ENCODE assay signal across 24 cellular contexts in genomic region chr6:139666284-139666683, GRCh38.
"Had no signal": no experiment of that assay in that cellular context is flagged by ENCODE, and none has a peak within 500 bp of the region (broad histone marks: within the 10 kb centered on the region; RNA-seq: fewer than 3 reads in every experiment).

No MANE protein-coding gene starts in this region.

- H3K27ac ChIP-seq: stomach, suprapubic skin, testis, thoracic aorta, thyroid gland, tibial artery, tibial nerve, transverse colon, upper lobe of left lung, upper lobe of right lung, uterus, vagina had no signal

- H3K9me3 ChIP-seq: suprapubic skin, testis, thyroid gland, upper lobe of right lung, vagina had no signal

- H3K4me1 ChIP-seq: stomach, suprapubic skin, testis, thyroid gland, tibial artery, tibial nerve, transverse colon, upper lobe of left lung, upper lobe of right lung, uterus, vagina had no signal

- H3K36me3 ChIP-seq: stomach, suprapubic skin, thoracic aorta, thyroid gland, tibial artery, tibial nerve, transverse colon, upper lobe of left lung, upper lobe of right lung, uterus, vagina had no signal

- H3K4me3 ChIP-seq: stomach, suprapubic skin, testis, thoracic aorta, thyroid gland, tibial artery, tibial nerve, transverse colon, upper lobe of left lung, upper lobe of right lung, uterus, vagina had no signal

- DNase-seq: stimulated activated CD4-positive, alpha-beta T cell treated with anti-CD3 and anti-CD28 coated beads, Interleukin-2, amount 100 ng/mL, for 48 hours; stimulated activated CD4-positive, alpha-beta T cell treated with anti-CD3 and anti-CD28 coated beads, Interleukin-4, amount 100 ng/mL, for 1 hour; stimulated activated CD4-positive, alpha-beta T cell treated with anti-CD3 and anti-CD28 coated beads, Interleukin-4, amount 100 ng/mL, for 24 hours; stimulated activated CD4-positive, alpha-beta T cell treated with anti-CD3 and anti-CD28 coated beads, Interleukin-4, amount 100 ng/mL, for 4 hours; stimulated activated CD8-positive, alpha-beta memory T cell treated with anti-CD3 and anti-CD28 coated beads, Interleukin-4, amount 100 ng/mL, for 48 hours; stimulated activated naive B cell treated with anti-CD40 and anti-IgM and Interleukin-4, amounts not matched to agents 10 μg/mL and 1 μg/mL and 100 μg/mL, for 72 hours; stimulated activated naive CD4-positive, alpha-beta T cell; stimulated activated naive CD4-positive, alpha-beta T cell treated with Interleukin-2 at 50 U/mL for 16 hours; stimulated activated naive CD8-positive, alpha-beta T cell treated with anti-CD3 and anti-CD28 coated beads, Interleukin-15, amount 100 ng/mL, for 72 hours; stimulated activated naive CD8-positive, alpha-beta T cell treated with anti-CD3 and anti-CD28 coated beads, Interleukin-15, Interleukin-2, amounts not matched to agents 100 U/mL and 50 U/mL, for 24 hours; stomach; substantia nigra; testis; thyroid gland; tibial artery; transverse colon; trophoblast cell; upper lobe of left lung; upper lobe of right lung; uterus had no signal
